Comparison of ENCODE assay signal across 34 cellular contexts in the genomic region with DNA sequence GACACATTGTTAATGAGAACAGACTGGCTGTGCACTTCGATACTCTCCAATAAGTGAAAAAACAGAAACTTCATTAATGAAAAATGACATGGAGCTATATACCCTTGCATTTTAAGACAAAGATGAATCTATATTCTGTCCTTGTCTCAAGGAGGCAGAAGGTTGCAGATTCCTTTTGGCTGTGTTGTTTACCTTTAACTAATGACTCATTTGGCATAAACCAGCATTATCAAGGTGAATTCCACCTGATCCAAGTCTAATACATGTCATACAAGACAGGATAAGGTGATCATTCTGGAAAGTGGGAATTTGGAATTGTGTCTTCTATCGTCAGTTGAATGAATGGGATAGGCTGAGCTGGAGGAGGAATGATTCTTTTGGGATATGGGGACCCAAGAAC.
"Had no signal": no experiment of that assay in that cellular context is flagged by ENCODE, and none has a peak within 500 bp of the region (broad histone marks: within the 10 kb centered on the region; RNA-seq: fewer than 3 reads in every experiment).

No MANE protein-coding gene starts in this region.

- H3K4me1 ChIP-seq: SJCRH30 had no signal

- H3K9ac ChIP-seq: KMS-11 had no signal

- H3K9me3 ChIP-seq: ascending aorta, SJCRH30 had no signal

- H3K4me2 ChIP-seq: KMS-11, PC-9 had no signal

- H3K4me3 ChIP-seq: ascending aorta, PC-9, SJCRH30, SK-N-MC had no signal

- H3K36me3 ChIP-seq: ascending aorta, SJCRH30, WERI-Rb-1 had no signal

- H3K27ac ChIP-seq: ascending aorta, KMS-11, PC-9, RWPE1, SJCRH30, SK-N-MC, WERI-Rb-1 had no signal

- DNase-seq: activated CD4-positive, alpha-beta memory T cell treated with anti-CD3 and anti-CD28 coated beads, Interleukin-2, amount 10 ng/mL, durations not matched to agents 7 days and 5 days; activated CD4-positive, alpha-beta T cell treated with anti-CD3 and anti-CD28 coated beads for 1 hour; activated CD4-positive, alpha-beta T cell treated with anti-CD3 and anti-CD28 coated beads for 48 hours; activated CD4-positive, CD25-positive, alpha-beta regulatory T cell; activated CD8-positive, alpha-beta memory T cell treated with anti-CD3 and anti-CD28 coated beads for 24 hours; activated CD8-positive, alpha-beta memory T cell treated with anti-CD3 and anti-CD28 coated beads, Interleukin-2, amount 10 ng/mL, durations not matched to agents 7 days and 5 days; activated gamma-delta T cell; activated naive CD4-positive, alpha-beta T cell treated with Interleukin-2 at 50 U/mL for 16 hours; activated naive CD8-positive, alpha-beta T cell treated with anti-CD3 and anti-CD28 coated beads, Interleukin-2, amount 10 ng/mL, durations not matched to agents 7 days and 5 days; activated T-cell treated with anti-CD3 and anti-CD28 coated beads, Interleukin-2, amount 50 U/mL, for 1 hour; activated T-cell treated with anti-CD3 and anti-CD28 coated beads, Interleukin-2, amount 50 U/mL, for 72 hours; amygdala; central memory CD4-positive, alpha-beta T cell; NCI-H1092 treated with DMSO at 0.1 percent for 48 hours; NCI-H1417; NCI-H146; NCI-H187; NCI-H2029 treated with DMSO at 0.1 percent for 48 hours; NCI-H2107; NCI-H2171; NCI-H510A; NCI-H526; NCI-H748 treated with DMSO at 0.1 percent for 48 hours; NK-92 treated with Interleukin-12 subunit alpha and Interleukin-12 subunit beta, amount 100 ng/mL, for 24 hours; Right ventricle myocardium superior; SJCRH30; T1000; WERI-Rb-1 had no signal

- H2AFZ ChIP-seq: PC-9 had no signal

- ATAC-seq: activated CD8-positive, alpha-beta memory T cell treated with anti-CD3 and anti-CD28 coated beads, Interleukin-2, amount 10 ng/mL, durations not matched to agents 7 days and 5 days; activated T-cell treated with anti-CD3 and anti-CD28 coated beads, Interleukin-2, amount 50 U/mL, for 72 hours; activated T-helper 17 cell treated with anti-CD3 and anti-CD28 coated beads, Interleukin-2, amount 50 U/mL, for 72 hours had no signal

- H3K27me3 ChIP-seq: ascending aorta, SJCRH30 had no signal
